ENCODE assay signal across 10 cellular contexts in the genomic region with DNA sequence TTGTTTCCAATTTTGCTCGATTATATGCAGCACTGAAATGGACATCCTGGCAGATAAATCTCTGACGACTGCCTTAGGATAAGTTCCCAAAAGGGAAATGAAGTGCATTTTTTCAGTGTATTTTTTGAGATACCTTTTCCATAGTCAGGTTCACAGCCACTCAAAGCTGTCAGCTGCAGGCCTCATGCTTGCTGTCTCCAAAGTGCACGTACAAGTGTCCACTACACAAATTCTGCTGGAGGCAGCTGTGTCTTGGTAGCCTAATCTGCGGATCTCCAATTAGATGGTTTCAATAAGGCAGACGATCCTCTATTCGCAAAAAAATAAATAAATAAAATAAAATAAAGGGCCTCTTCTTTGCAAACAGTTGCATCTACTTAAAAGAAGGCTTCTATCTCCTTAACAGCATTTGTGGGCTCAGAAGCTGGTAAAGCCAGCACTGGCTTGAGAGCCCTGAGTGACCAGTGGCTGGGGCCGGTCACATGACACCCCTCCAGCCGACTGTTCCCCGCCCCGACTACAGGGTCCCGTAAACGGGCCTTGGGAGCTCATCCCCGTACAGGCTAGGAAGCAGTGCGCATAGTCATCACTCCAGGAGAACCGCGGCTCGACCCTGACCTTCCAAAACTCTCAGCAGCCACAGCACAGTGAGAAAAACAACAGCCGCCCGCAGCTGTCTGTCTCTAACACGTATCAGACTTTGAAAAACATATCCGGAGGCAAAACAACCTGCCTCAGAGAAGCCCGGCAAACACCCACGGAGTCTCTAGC. TPM values are rescaled to one million over a fixed set of nuclear protein-coding genes. Genes with fewer than 3 reads are reported as not detected.
A peak's percentile ranks its signal among the peaks of the same experiment; 100 is the strongest.
DNase-seq lines count a peak whose midpoint lies in the region; ATAC-seq and TF ChIP-seq lines count a peak whose summit lies in the region.
"Had no signal": no experiment of that assay in that cellular context is flagged by ENCODE, and none has a peak within 500 bp of the region (broad histone marks: within the 10 kb centered on the region; RNA-seq: fewer than 3 reads in every experiment).

No MANE protein-coding gene starts in this region.

- H3K36me3 Mint-ChIP-seq in chondrocyte (ENCODE audit: low read depth) (no peaks in the 10 kb centered on the region), T-helper 17 cell (ENCODE audit: low read depth) (no peaks in the 10 kb centered on the region)
- H3K36me3 Mint-ChIP-seq in activated CD4-positive, alpha-beta T cell treated with anti-CD3 and anti-CD28 coated beads, Interleukin-2, amount 10 ng/mL, durations not matched to agents 7 days and 5 days (ENCODE audit: low read depth), result no peaks in the 10 kb centered on the region
- H3K36me3 Mint-ChIP-seq: naive B cell had no signal

- peak overlapping the region; percentile 74 for H3K4me3 Mint-ChIP-seq in chondrocyte (ENCODE audit: unreplicated experiment)
- no peak overlapping the region for H3K4me3 Mint-ChIP-seq in activated CD4-positive, alpha-beta T cell treated with anti-CD3 and anti-CD28 coated beads, Interleukin-2, amount 10 ng/mL, durations not matched to agents 7 days and 5 days
- no peak overlapping the region for H3K4me3 Mint-ChIP-seq in T-helper 17 cell
- H3K4me3 Mint-ChIP-seq: naive B cell had no signal

- no peaks in the 10 kb centered on the region for H3K9me3 Mint-ChIP-seq in chondrocyte (ENCODE audit: low read depth)
- H3K9me3 Mint-ChIP-seq in activated CD4-positive, alpha-beta T cell treated with anti-CD3 and anti-CD28 coated beads, Interleukin-2, amount 10 ng/mL, durations not matched to agents 7 days and 5 days, result no peaks in the 10 kb centered on the region

- no peaks in the 10 kb centered on the region for H3K9me3 ChIP-seq in skeletal muscle satellite cell (replicated peaks; ENCODE audit: low read length)
- no peaks in the 10 kb centered on the region for H3K9me3 ChIP-seq in T-helper 17 cell (ENCODE audit: control insufficient read depth, low read length, poor library complexity, severe bottlenecking)

- peak overlapping the region; percentile 74 for H3K9ac ChIP-seq in skeletal muscle satellite cell (ENCODE audit: low read depth, low read length)

- H3K4me3 ChIP-seq in skeletal muscle satellite cell (ENCODE audit: low read length), result peak overlapping the region; percentile 70

- DNase-seq in HEK293T (ENCODE audit: extremely low spot score) (peak; percentile 30), chondrocyte (ENCODE audit: low spot score) (no peak), kidney tubule cell (ENCODE audit: low spot score) (peak; percentile 31), NCI-H1694 treated with DMSO at 0.1 percent for 48 hours (lab: John Stamatoyannopoulos, UW) (no peak), T-helper 17 cell (no peak)
- no peak for DNase-seq in activated CD4-positive, alpha-beta T cell treated with anti-CD3 and anti-CD28 coated beads, Interleukin-2, amount 10 ng/mL, durations not matched to agents 7 days and 5 days
- DNase-seq: activated CD4-positive, alpha-beta T cell treated with anti-CD3 and anti-CD28 coated beads for 4 hours; naive B cell had no signal

- peaks cover 34% of the 10 kb centered on the region for H3K27me3 ChIP-seq in skeletal muscle satellite cell (ENCODE audit: control insufficient read depth, insufficient read depth, low read length)

- H3K4me1 Mint-ChIP-seq in chondrocyte (ENCODE audit: low read depth), result peaks cover 50% of the 10 kb centered on the region
- H3K4me1 Mint-ChIP-seq in activated CD4-positive, alpha-beta T cell treated with anti-CD3 and anti-CD28 coated beads, Interleukin-2, amount 10 ng/mL, durations not matched to agents 7 days and 5 days, result no peaks in the 10 kb centered on the region
- H3K4me1 Mint-ChIP-seq in T-helper 17 cell, result peaks cover 9% of the 10 kb centered on the region

- H3K4me1 ChIP-seq in skeletal muscle satellite cell (ENCODE audit: control insufficient read depth, insufficient read depth, low read length), result peaks cover 40% of the 10 kb centered on the region

- no peaks in the 10 kb centered on the region for H3K27me3 Mint-ChIP-seq in chondrocyte (ENCODE audit: low read depth)
- no peaks in the 10 kb centered on the region for H3K27me3 Mint-ChIP-seq in activated CD4-positive, alpha-beta T cell treated with anti-CD3 and anti-CD28 coated beads, Interleukin-2, amount 10 ng/mL, durations not matched to agents 7 days and 5 days
- H3K27me3 Mint-ChIP-seq in T-helper 17 cell, result peaks cover 37% of the 10 kb centered on the region

- no peak for TF ChIP-seq CTCF in chondrocyte (IDR thresholded peaks at IDR 0.05)

- H3K27ac Mint-ChIP-seq in chondrocyte (ENCODE audit: unreplicated experiment), result peak overlapping the region; percentile 95
- H3K27ac Mint-ChIP-seq in activated CD4-positive, alpha-beta T cell treated with anti-CD3 and anti-CD28 coated beads, Interleukin-2, amount 10 ng/mL, durations not matched to agents 7 days and 5 days, result no peak overlapping the region
- H3K27ac Mint-ChIP-seq in T-helper 17 cell, result no peak overlapping the region
- H3K27ac Mint-ChIP-seq: naive B cell had no signal

- POLR2A ChIA-PET in HEK293T (lab: Yijun Ruan, JAX), result no interaction called here
- POLR2A ChIA-PET in activated CD4-positive, alpha-beta T cell treated with anti-CD3 and anti-CD28 coated beads, Interleukin-2, amount 10 ng/mL, durations not matched to agents 7 days and 5 days (lab: Charles Lee), result no interaction called here

- H3K36me3 ChIP-seq in skeletal muscle satellite cell (ENCODE audit: insufficient read depth, low read length), result no peaks in the 10 kb centered on the region

- ATAC-seq in HG03045 (IDR thresholded peaks at IDR 0.05; ENCODE audit: unreplicated experiment) (no peak), T-helper 17 cell (no peak)

- CTCF ChIA-PET in HEK293T (lab: Yijun Ruan, JAX), result interaction anchor here (0.5 kb wide), 1 partner anchor 188 kb away, joined by 3 read pairs; no protein-coding TSS in a partner anchor
- CTCF ChIA-PET in activated CD4-positive, alpha-beta T cell treated with anti-CD3 and anti-CD28 coated beads, Interleukin-2, amount 10 ng/mL, durations not matched to agents 7 days and 5 days (lab: Charles Lee), result interaction anchor here (0.6 kb wide), 1 partner anchor 40 kb away, joined by 3 read pairs; no protein-coding TSS in a partner anchor

- peak overlapping the region; percentile 92 for H3K4me2 ChIP-seq in skeletal muscle satellite cell (ENCODE audit: low read length)

TF ChIP-seq in HEK293T, 16 proteins besides CTCF, POLR2A, EP300 and RAD21:
- TF ChIP-seq BHLHE40 (IDR thresholded peaks at IDR 0.05; ENCODE audit: borderline replicate concordance) (no peak), PKNOX1 (IDR thresholded peaks at IDR 0.05) (no peak), ELF4 (IDR thresholded peaks at IDR 0.05) (no peak), FOXM1 (IDR thresholded peaks at IDR 0.05; ENCODE audit: borderline replicate concordance) (no peak), L3MBTL2 (conservative IDR thresholded peaks at IDR 0.05) (no peak), ZNF384 (IDR thresholded peaks at IDR 0.05) (no peak), SP1 (IDR thresholded peaks at IDR 0.05) (no peak), ARNT (IDR thresholded peaks at IDR 0.05) (no peak), CTBP1 (IDR thresholded peaks at IDR 0.05; ENCODE audit: borderline replicate concordance) (no peak), TARDBP (IDR thresholded peaks at IDR 0.05) (no peak), NFRKB (IDR thresholded peaks at IDR 0.05) (no peak), FOXK2 (IDR thresholded peaks at IDR 0.05) (no peak), HDGF (IDR thresholded peaks at IDR 0.05; ENCODE audit: borderline replicate concordance) (no peak), LEF1 (IDR thresholded peaks at IDR 0.05; ENCODE audit: borderline replicate concordance) (no peak), SUZ12 (IDR thresholded peaks at IDR 0.05) (no peak), FOXA1 (IDR thresholded peaks at IDR 0.05) (no peak)

RNA-seq across cellular contexts. Expression of gene RPH3AL, which starts 18.8 kb away (rescaled TPM):
- total RNA-seq in chondrocyte (3.4 to 4.1 TPM (median 4.0 TPM) in 3 replicates), T-helper 17 cell (1 to 10 TPM; 1.3 to 3.5 TPM)
- 1.8 and 3.5 TPM in 2 replicates for total RNA-seq in skeletal muscle satellite cell (2012; rRNA removed)
- total RNA-seq in activated CD4-positive, alpha-beta T cell treated with anti-CD3 and anti-CD28 coated beads, Interleukin-2, amount 10 ng/mL, durations not matched to agents 7 days and 5 days, result 1 to 10 TPM; 3.2 to 4.6 TPM

Comparison
In these comparisons a context has a peak if more than half of its experiments do, and no peak if none do; other contexts are left out.
1. DNase-seq: peak in HEK293T (single experiment) and kidney tubule cell (single experiment); none in chondrocyte (single experiment), NCI-H1694 treated with DMSO at 0.1 percent for 48 hours (single experiment), activated CD4-positive, alpha-beta T cell treated with anti-CD3 and anti-CD28 coated beads, Interleukin-2, amount 10 ng/mL, durations not matched to agents 7 days and 5 days (single experiment) and T-helper 17 cell (0 of 3).